Comparison of ENCODE assay signal across 15 cellular contexts in the genomic region with DNA sequence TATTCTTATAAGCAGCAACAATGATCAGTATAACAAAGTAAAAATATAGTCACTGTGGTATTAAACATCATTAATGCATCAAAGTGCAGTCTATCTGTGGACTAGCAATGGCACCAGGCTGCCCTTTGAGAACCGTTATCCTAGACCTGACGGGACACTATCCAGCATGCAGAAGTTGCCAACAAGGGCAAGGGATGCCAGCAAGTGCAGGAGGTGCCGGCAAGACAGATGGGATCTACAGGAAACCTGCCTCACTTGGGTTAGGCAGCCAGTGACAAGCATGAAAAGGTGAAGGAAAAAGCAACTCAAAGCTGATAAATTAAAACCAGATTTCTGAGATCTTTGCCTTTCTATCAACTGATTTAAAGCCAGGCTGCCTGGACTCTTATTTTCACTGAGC.
DNase-seq lines count a peak whose midpoint lies in the region; ATAC-seq and TF ChIP-seq lines count a peak whose summit lies in the region.
"Had no signal": no experiment of that assay in that cellular context is flagged by ENCODE, and none has a peak within 500 bp of the region (broad histone marks: within the 10 kb centered on the region; RNA-seq: fewer than 3 reads in every experiment).

No MANE protein-coding gene starts in this region.

- H3K4me1 Mint-ChIP-seq in T-helper 2 cell treated with Interferon-gamma antibody and Interleukin-4, amounts not matched to agents 5 μg/mL and 100 μg/mL, for 36 hours (ENCODE audit: low read depth) = no peaks in the 10 kb centered on the region

- TF ChIP-seq POLR2A in esophagus squamous epithelium (IDR thresholded peaks at IDR 0.05) (no peak), upper lobe of left lung (IDR thresholded peaks at IDR 0.05) (no peak)

- H3K4me3 Mint-ChIP-seq in T-helper 2 cell treated with Interferon-gamma antibody and Interleukin-4, amounts not matched to agents 5 μg/mL and 100 μg/mL, for 36 hours = no peak overlapping the region
- H3K4me3 Mint-ChIP-seq: CD14-positive monocyte; CD8-positive, alpha-beta T cell; HFFc6 had no signal

- H3K27me3 Mint-ChIP-seq in T-helper 2 cell treated with Interferon-gamma antibody and Interleukin-4, amounts not matched to agents 5 μg/mL and 100 μg/mL, for 36 hours (ENCODE audit: low read depth) = no peaks in the 10 kb centered on the region

- 51 to 72% methylated on average over 3 of the region's 3 CpGs for WGBS in esophagus squamous epithelium, 2 donors
- 64 to 71% methylated on average over 3 of the region's 3 CpGs for WGBS in upper lobe of left lung, 2 donors

- TF ChIP-seq CTCF in ascending aorta (IDR thresholded peaks at IDR 0.05) = no peak
- no peak for TF ChIP-seq CTCF in esophagus squamous epithelium (IDR thresholded peaks at IDR 0.05)
- no peak for TF ChIP-seq CTCF in upper lobe of left lung (IDR thresholded peaks at IDR 0.05)

- H3K9me3 ChIP-seq in ascending aorta (no peaks in the 10 kb centered on the region), esophagus squamous epithelium (no peaks in the 10 kb centered on the region), upper lobe of left lung (no peaks in the 10 kb centered on the region)
- H3K9me3 ChIP-seq: A549 had no signal

- peak overlapping the region in 1 of 2 donors; percentile 1 for H3K4me3 ChIP-seq in ascending aorta
- H3K4me3 ChIP-seq in esophagus squamous epithelium = no peak overlapping the region
- H3K4me3 ChIP-seq in upper lobe of left lung = no peak overlapping the region
- H3K4me3 ChIP-seq: A549 had no signal

- no peak overlapping the region for H3K27ac Mint-ChIP-seq in T-helper 2 cell treated with Interferon-gamma antibody and Interleukin-4, amounts not matched to agents 5 μg/mL and 100 μg/mL, for 36 hours
- H3K27ac Mint-ChIP-seq: CD8-positive, alpha-beta T cell; HFFc6 had no signal

- H3K27me3 ChIP-seq in ascending aorta (no peaks in the 10 kb centered on the region), esophagus squamous epithelium (no peaks in the 10 kb centered on the region), upper lobe of left lung (no peaks in the 10 kb centered on the region)

- no peak for TF ChIP-seq EP300 in upper lobe of left lung (IDR thresholded peaks at IDR 0.05)

- intact Hi-C loops in ascending aorta (cut with DNase I) (no loop called here), esophagus squamous epithelium (cut with DNase I) (no loop called here)

- DNase-seq in NCI-H446 treated with DMSO at 0.1 percent for 48 hours (lab: John Stamatoyannopoulos, UW) (peak; percentile 89), ascending aorta (ENCODE audit: low spot score in 2 of 2) (no peak), esophagus squamous epithelium (lab: John Stamatoyannopoulos, UW) (no peak), upper lobe of left lung (no peak), anterior cingulate cortex (lab: John Stamatoyannopoulos, UW) (no peak)
- DNase-seq in effector CD4-positive, alpha-beta T cell = no peak
- DNase-seq in T-helper 2 cell treated with Interferon-gamma antibody and Interleukin-4, amounts not matched to agents 5 μg/mL and 100 μg/mL, for 36 hours (ENCODE audit: low spot score) = no peak
- DNase-seq: CD8-positive, alpha-beta T cell; COR-L47; DMS53; HCEC 1CT; HFFc6 had no signal

- H3K36me3 Mint-ChIP-seq in T-helper 2 cell treated with Interferon-gamma antibody and Interleukin-4, amounts not matched to agents 5 μg/mL and 100 μg/mL, for 36 hours (ENCODE audit: low read depth) = no peaks in the 10 kb centered on the region
- H3K36me3 Mint-ChIP-seq: CD8-positive, alpha-beta T cell had no signal

- H3K4me1 ChIP-seq in ascending aorta (peaks cover 0 to 11% of the 10 kb centered on the region in 2 donors), esophagus squamous epithelium (no peaks in the 10 kb centered on the region), upper lobe of left lung (peaks cover 0 to 10% (median 0%) of the 10 kb centered on the region in 4 donors)

- no peak for ATAC-seq in upper lobe of left lung (ENCODE audit: low FRiP score in 2 of 2)
- ATAC-seq: A549; CD8-positive, alpha-beta T cell had no signal

- H3K36me3 ChIP-seq in ascending aorta (no peaks in the 10 kb centered on the region), esophagus squamous epithelium (no peaks in the 10 kb centered on the region), upper lobe of left lung (no peaks in the 10 kb centered on the region)

- peaks cover 5% of the 10 kb centered on the region for H3K9me3 Mint-ChIP-seq in T-helper 2 cell treated with Interferon-gamma antibody and Interleukin-4, amounts not matched to agents 5 μg/mL and 100 μg/mL, for 36 hours
- H3K9me3 Mint-ChIP-seq: HFFc6 had no signal

- H3K27ac ChIP-seq in ascending aorta (peak overlapping the region; percentile 42 to 51), esophagus squamous epithelium (peak overlapping the region in 3 of 4 donors; percentile 1 to 36 (median 5)), upper lobe of left lung (no peak overlapping the region)
- H3K27ac ChIP-seq: A549, HL-60 had no signal

Comparison
In these comparisons a context has a peak if more than half of its experiments do, and no peak if none do; other contexts are left out.
1. H3K27ac ChIP-seq: peak in ascending aorta (2 of 2) and esophagus squamous epithelium (3 of 4); none in upper lobe of left lung (0 of 4).